In genomic region chr1:36257375-36257767, GRCh38 we compare ENCODE assay signal across 1 cellular context.
TF ChIP-seq lines count a peak whose summit lies in the region.

No MANE protein-coding gene starts in this region.

TF ChIP-seq in GM12878, 131 proteins besides CTCF, POLR2A, EP300 and RAD21:
- TF ChIP-seq CHD4 (IDR thresholded peaks at IDR 0.05): no peak
- TF ChIP-seq, protein P1, sequence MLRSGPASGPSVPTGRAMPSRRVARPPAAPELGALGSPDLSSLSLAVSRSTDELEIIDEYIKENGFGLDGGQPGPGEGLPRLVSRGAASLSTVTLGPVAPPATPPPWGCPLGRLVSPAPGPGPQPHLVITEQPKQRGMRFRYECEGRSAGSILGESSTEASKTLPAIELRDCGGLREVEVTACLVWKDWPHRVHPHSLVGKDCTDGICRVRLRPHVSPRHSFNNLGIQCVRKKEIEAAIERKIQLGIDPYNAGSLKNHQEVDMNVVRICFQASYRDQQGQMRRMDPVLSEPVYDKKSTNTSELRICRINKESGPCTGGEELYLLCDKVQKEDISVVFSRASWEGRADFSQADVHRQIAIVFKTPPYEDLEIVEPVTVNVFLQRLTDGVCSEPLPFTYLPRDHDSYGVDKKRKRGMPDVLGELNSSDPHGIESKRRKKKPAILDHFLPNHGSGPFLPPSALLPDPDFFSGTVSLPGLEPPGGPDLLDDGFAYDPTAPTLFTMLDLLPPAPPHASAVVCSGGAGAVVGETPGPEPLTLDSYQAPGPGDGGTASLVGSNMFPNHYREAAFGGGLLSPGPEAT (IDR thresholded peaks at IDR 0.05; ENCODE audit: low read depth): no peak
- no peak for TF ChIP-seq YY1 (IDR thresholded peaks at IDR 0.05; ENCODE audit: low read depth, low read length)
- TF ChIP-seq ZZZ3 (IDR thresholded peaks at IDR 0.05; ENCODE audit: control insufficient read depth, insufficient read length, low read depth): no peak
- no peak for TF ChIP-seq WRNIP1 (IDR thresholded peaks at IDR 0.05; ENCODE audit: borderline replicate concordance, low read depth, low read length)
- TF ChIP-seq MTA2 (IDR thresholded peaks at IDR 0.05; ENCODE audit: low read depth): no peak
- TF ChIP-seq KLF5 (IDR thresholded peaks at IDR 0.05; ENCODE audit: partially characterized antibody): no peak
- no peak for TF ChIP-seq ZBTB40 (IDR thresholded peaks at IDR 0.05; ENCODE audit: borderline replicate concordance)
- TF ChIP-seq TARDBP (IDR thresholded peaks at IDR 0.05; ENCODE audit: borderline replicate concordance): no peak
TF ChIP-seq in GM12878: peak in this region for 0.
